In the genomic region with DNA sequence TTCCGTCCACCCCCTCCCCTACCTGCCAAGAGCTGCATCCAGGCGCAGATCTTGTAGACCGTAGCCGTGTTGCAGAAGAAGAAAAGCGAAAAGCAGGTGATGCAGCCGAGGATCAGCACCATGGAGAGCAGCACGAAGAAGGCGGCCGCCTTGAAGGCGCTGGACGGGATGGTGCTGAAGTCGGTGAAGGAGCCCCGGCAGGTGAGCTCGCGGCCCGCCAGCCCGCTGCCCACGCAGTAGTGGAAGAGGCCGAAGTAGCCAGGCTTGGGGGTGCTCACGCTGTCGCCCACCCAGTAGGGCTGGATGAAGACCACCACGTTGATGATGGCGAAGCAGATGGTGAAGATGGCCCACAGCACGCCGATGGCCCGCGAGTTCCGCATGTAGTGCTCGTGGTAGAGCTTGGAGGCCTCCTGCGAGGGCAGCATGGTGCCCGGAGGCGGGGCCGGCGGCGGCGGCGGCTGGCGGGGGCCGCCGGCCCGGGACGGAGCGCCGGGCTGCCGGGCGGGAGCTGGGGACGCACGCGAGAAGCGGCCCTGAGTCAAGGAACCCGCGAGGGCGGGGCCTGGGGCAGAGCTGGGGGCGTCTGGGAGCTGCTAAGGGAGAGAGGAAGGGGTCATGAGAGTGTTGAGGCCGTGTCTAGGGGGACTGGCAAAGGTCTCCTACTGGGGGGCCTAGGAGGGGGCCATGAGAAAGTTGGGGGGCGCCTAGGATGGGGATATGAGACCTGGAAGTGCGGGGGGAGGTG, we compare ENCODE assay signal across 9 cellular contexts. TPM values are rescaled to one million over a fixed set of nuclear protein-coding genes. Genes with fewer than 3 reads are reported as not detected.
A peak's percentile ranks its signal among the peaks of the same experiment; 100 is the strongest.
DNase-seq lines count a peak whose midpoint lies in the region; ATAC-seq and TF ChIP-seq lines count a peak whose summit lies in the region.
"Had no signal": no experiment of that assay in that cellular context is flagged by ENCODE, and none has a peak within 500 bp of the region (broad histone marks: within the 10 kb centered on the region; RNA-seq: fewer than 3 reads in every experiment).

No MANE protein-coding gene starts in this region.

- peaks cover 50% of the 10 kb centered on the region for H3K27me3 Mint-ChIP-seq in activated CD4-positive, alpha-beta T cell treated with anti-CD3 and anti-CD28 coated beads for 36 hours
- peaks cover 47% of the 10 kb centered on the region for H3K27me3 Mint-ChIP-seq in neural progenitor cell (ENCODE audit: insufficient read depth, low read depth)

- H3K9me3 Mint-ChIP-seq in activated CD4-positive, alpha-beta T cell treated with anti-CD3 and anti-CD28 coated beads for 36 hours (ENCODE audit: low read depth) = peaks cover 2% of the 10 kb centered on the region
- no peaks in the 10 kb centered on the region for H3K9me3 Mint-ChIP-seq in neural progenitor cell

- POLR2A ChIA-PET in activated CD4-positive, alpha-beta T cell treated with anti-CD3 and anti-CD28 coated beads for 36 hours (lab: Charles Lee) = interaction anchor here (0.7 kb wide), 1 partner anchor 1675 kb away, joined by 3 read pairs; no protein-coding TSS in a partner anchor

- no peaks in the 10 kb centered on the region for H3K9me3 ChIP-seq in neural progenitor cell (ENCODE audit: low read depth)

- H2AFZ ChIP-seq in neural progenitor cell (replicated peaks) = no peak overlapping the region

- no peaks in the 10 kb centered on the region for H3K36me3 ChIP-seq in neural progenitor cell

- peak overlapping the region; percentile 82 for H3K4me2 ChIP-seq in neural progenitor cell

- intact Hi-C loops in activated CD4-positive, alpha-beta T cell treated with anti-CD3 and anti-CD28 coated beads for 36 hours (cut with DNase I, micrococcal nuclease) = no loop called here

- peak in 2 of 3 experiments; percentile 9 to 10 for DNase-seq in NCI-H1417 (lab: John Stamatoyannopoulos, UW)
- DNase-seq in NCI-H1417 treated with DMSO at 0.1 percent for 48 hours (lab: John Stamatoyannopoulos, UW) = no peak
- DNase-seq in activated CD4-positive, alpha-beta T cell treated with anti-CD3 and anti-CD28 coated beads for 36 hours = peak; percentile 74
- DNase-seq in erythroblast (lab: John Stamatoyannopoulos, UW) = peak; percentile 59
- peak; percentile 92 for DNase-seq in neural progenitor cell (ENCODE audit: low spot score)
- DNase-seq in T1000 (lab: John Stamatoyannopoulos, UW) = no peak
- DNase-seq in medulla oblongata (ENCODE audit: extremely low spot score) = no peak

- H3K36me3 Mint-ChIP-seq in activated CD4-positive, alpha-beta T cell treated with anti-CD3 and anti-CD28 coated beads for 36 hours (ENCODE audit: low read depth) = no peaks in the 10 kb centered on the region
- no peaks in the 10 kb centered on the region for H3K36me3 Mint-ChIP-seq in neural progenitor cell

- ATAC-seq in activated CD4-positive, alpha-beta T cell treated with anti-CD3 and anti-CD28 coated beads for 36 hours = peak; percentile 47
- ATAC-seq in GM21367 (IDR thresholded peaks at IDR 0.05; ENCODE audit: unreplicated experiment) = no peak

- no peak overlapping the region for H3K27ac ChIP-seq in neural progenitor cell

- CTCF ChIA-PET in activated CD4-positive, alpha-beta T cell treated with anti-CD3 and anti-CD28 coated beads for 36 hours (lab: Charles Lee) = no interaction called here

- H3K27ac Mint-ChIP-seq in activated CD4-positive, alpha-beta T cell treated with anti-CD3 and anti-CD28 coated beads for 36 hours = no peak overlapping the region
- no peak overlapping the region for H3K27ac Mint-ChIP-seq in neural progenitor cell

- no peaks in the 10 kb centered on the region for H3K79me2 ChIP-seq in neural progenitor cell (ENCODE audit: low read depth)

- no peaks in the 10 kb centered on the region for H3F3A ChIP-seq in neural progenitor cell (ENCODE audit: low read depth)

- H3K4me1 ChIP-seq in neural progenitor cell = peaks cover 7% of the 10 kb centered on the region

- H3K4me3 Mint-ChIP-seq in activated CD4-positive, alpha-beta T cell treated with anti-CD3 and anti-CD28 coated beads for 36 hours = no peak overlapping the region
- H3K4me3 Mint-ChIP-seq in neural progenitor cell = peak overlapping the region; percentile 67

- H4K20me1 ChIP-seq in neural progenitor cell (ENCODE audit: low read depth) = peaks cover 19% of the 10 kb centered on the region

- TF ChIP-seq CTCF in neural progenitor cell (IDR thresholded peaks at IDR 0.05) = no peak

- no peak overlapping the region for H3K9ac ChIP-seq in neural progenitor cell

- H3K4me1 Mint-ChIP-seq in activated CD4-positive, alpha-beta T cell treated with anti-CD3 and anti-CD28 coated beads for 36 hours = peaks cover 3% of the 10 kb centered on the region
- H3K4me1 Mint-ChIP-seq in neural progenitor cell = peaks cover 7% of the 10 kb centered on the region

- no peak for TF ChIP-seq POLR2A in erythroblast (IDR thresholded peaks at IDR 0.05; ENCODE audit: low read length)

- H3K27me3 ChIP-seq in neural progenitor cell = peaks cover 37% of the 10 kb centered on the region

- peak overlapping the region; percentile 63 for H3K4me3 ChIP-seq in neural progenitor cell

RNA-seq across cellular contexts. Expression of a gene that starts 1.2 kb away (rescaled TPM):
- not detected for total RNA-seq in activated CD4-positive, alpha-beta T cell treated with anti-CD3 and anti-CD28 coated beads for 36 hours
- 0.32 and 2.7 TPM in 2 replicates for total RNA-seq in neural progenitor cell (ENCODE audit: low replicate concordance)
- total RNA-seq: T-helper 1 cell treated with Interleukin-12 subunit alpha and Interleukin-12 subunit beta and Interleukin-4 antibody, amounts not matched to agents 30 ng/mL and 1 ng/mL, for 36 hours had no signal

Comparison
In these comparisons a context has a peak if more than half of its experiments do, and no peak if none do; other contexts are left out.
1. DNase-seq: peak in NCI-H1417 (2 of 3), activated CD4-positive, alpha-beta T cell treated with anti-CD3 and anti-CD28 coated beads for 36 hours (single experiment), erythroblast (2 of 2) and neural progenitor cell (single experiment); none in NCI-H1417 treated with DMSO at 0.1 percent for 48 hours (single experiment), T1000 (single experiment) and medulla oblongata (single experiment).